In the genomic region with DNA sequence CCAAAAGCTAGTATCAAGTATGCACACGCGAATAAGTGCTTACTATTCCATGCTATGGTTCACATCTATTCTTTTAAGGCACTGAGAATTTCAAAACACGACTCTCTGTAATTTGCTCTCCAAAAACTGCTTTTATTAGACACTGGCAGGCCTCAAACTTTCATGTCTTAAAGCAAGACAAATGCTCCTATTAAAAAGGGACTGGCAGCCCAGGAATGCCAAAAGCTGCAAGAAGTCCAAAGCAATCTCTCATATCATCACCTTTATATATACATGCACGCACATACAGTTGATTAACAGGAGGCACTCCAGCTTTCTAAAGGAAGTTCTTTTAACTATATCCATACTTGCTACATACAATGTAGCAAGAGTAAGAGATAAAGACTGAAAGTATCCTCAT, we compare ENCODE assay signal across 20 cellular contexts. TPM values are rescaled to one million over a fixed set of nuclear protein-coding genes. Genes with fewer than 3 reads are reported as not detected.
DNase-seq lines count a peak whose midpoint lies in the region; ATAC-seq and TF ChIP-seq lines count a peak whose summit lies in the region.
"Had no signal": no experiment of that assay in that cellular context is flagged by ENCODE, and none has a peak within 500 bp of the region (broad histone marks: within the 10 kb centered on the region; RNA-seq: fewer than 3 reads in every experiment).

No MANE protein-coding gene starts in this region.

- no peak overlapping the region for H3K4me3 ChIP-seq in gastroesophageal sphincter
- no peak overlapping the region for H3K4me3 ChIP-seq in gastrocnemius medialis
- no peak overlapping the region for H3K4me3 ChIP-seq in suprapubic skin
- H3K4me3 ChIP-seq in BE2C (ENCODE audit: low read depth, low read length) = no peak overlapping the region
- H3K4me3 ChIP-seq: BLaER1, PC-9 had no signal

- no peaks in the 10 kb centered on the region for H3K27me3 Mint-ChIP-seq in activated naive CD8-positive, alpha-beta T cell
- no peaks in the 10 kb centered on the region for H3K27me3 Mint-ChIP-seq in activated naive CD8-positive, alpha-beta T cell treated with anti-CD3 and anti-CD28 coated beads for 36 hours

- intact Hi-C loops in gastrocnemius medialis (cut with DNase I; ENCODE audit: low total_unique reads) = loop anchor here (2.0 to 5.0 kb wide), 2 partner anchors 31 to 41 kb away; no protein-coding TSS in a partner anchor

- WGBS in gastroesophageal sphincter (ENCODE audit: low coverage in 1 of 2), 2 donors = 34 to 48% methylated on average over 4 of the region's 4 CpGs
- WGBS in suprapubic skin = 53% methylated on average over 4 of the region's 4 CpGs

- H3K4me1 ChIP-seq in gastroesophageal sphincter (peaks cover 3 to 75% (median 30%) of the 10 kb centered on the region in 3 donors), gastrocnemius medialis (peaks cover 78 to 79% of the 10 kb centered on the region in 2 donors), suprapubic skin (peaks cover 30% of the 10 kb centered on the region), BE2C (peaks cover 10% of the 10 kb centered on the region)
- H3K4me1 ChIP-seq: BLaER1 had no signal

- no peaks in the 10 kb centered on the region for H3K9me3 Mint-ChIP-seq in activated naive CD8-positive, alpha-beta T cell (ENCODE audit: low read depth)
- no peaks in the 10 kb centered on the region for H3K9me3 Mint-ChIP-seq in activated naive CD8-positive, alpha-beta T cell treated with anti-CD3 and anti-CD28 coated beads for 36 hours

- H3K36me3 ChIP-seq in gastroesophageal sphincter (no peaks in the 10 kb centered on the region), gastrocnemius medialis (no peaks in the 10 kb centered on the region), suprapubic skin (no peaks in the 10 kb centered on the region), BE2C (no peaks in the 10 kb centered on the region)

- ATAC-seq in gastroesophageal sphincter (no peak), gastrocnemius medialis (no peak), HG02571 (IDR thresholded peaks at IDR 0.05; ENCODE audit: unreplicated experiment) (no peak)

- H3K27ac Mint-ChIP-seq in activated naive CD8-positive, alpha-beta T cell = peak overlapping the region; percentile 18
- H3K27ac Mint-ChIP-seq in activated naive CD8-positive, alpha-beta T cell treated with anti-CD3 and anti-CD28 coated beads for 36 hours = no peak overlapping the region

- H3K4me3 Mint-ChIP-seq in activated naive CD8-positive, alpha-beta T cell = no peak overlapping the region
- no peak overlapping the region for H3K4me3 Mint-ChIP-seq in activated naive CD8-positive, alpha-beta T cell treated with anti-CD3 and anti-CD28 coated beads for 36 hours

- no peaks in the 10 kb centered on the region for H3K27me3 ChIP-seq in gastroesophageal sphincter
- H3K27me3 ChIP-seq in gastrocnemius medialis = no peaks in the 10 kb centered on the region
- H3K27me3 ChIP-seq in suprapubic skin = no peaks in the 10 kb centered on the region
- H3K27me3 ChIP-seq in BE2C = no peaks in the 10 kb centered on the region
- H3K27me3 ChIP-seq: BLaER1 had no signal

- peaks cover 14% of the 10 kb centered on the region for H3K36me3 Mint-ChIP-seq in activated naive CD8-positive, alpha-beta T cell
- peaks cover 2% of the 10 kb centered on the region for H3K36me3 Mint-ChIP-seq in activated naive CD8-positive, alpha-beta T cell treated with anti-CD3 and anti-CD28 coated beads for 36 hours

- in situ Hi-C loops in gastrocnemius medialis (cut with MboI; ENCODE audit: low sequenced_read_pairs in 4 of 4) = no loop called here

- TF ChIP-seq POLR2A in gastroesophageal sphincter (IDR thresholded peaks at IDR 0.05) = no peak
- TF ChIP-seq POLR2A in gastrocnemius medialis (IDR thresholded peaks at IDR 0.05) = no peak
- TF ChIP-seq POLR2A in suprapubic skin (IDR thresholded peaks at IDR 0.05) = no peak

- H3K9me3 ChIP-seq in gastroesophageal sphincter = no peaks in the 10 kb centered on the region
- H3K9me3 ChIP-seq in gastrocnemius medialis = no peaks in the 10 kb centered on the region
- no peaks in the 10 kb centered on the region for H3K9me3 ChIP-seq in suprapubic skin
- H3K9me3 ChIP-seq in BE2C = no peaks in the 10 kb centered on the region
- H3K9me3 ChIP-seq: BLaER1 had no signal

- TF ChIP-seq EP300 in gastroesophageal sphincter (IDR thresholded peaks at IDR 0.05) (no peak), suprapubic skin (IDR thresholded peaks at IDR 0.05) (no peak)

- TF ChIP-seq CTCF in VCaP (conservative IDR thresholded peaks at IDR 0.05) (no peak), gastroesophageal sphincter (IDR thresholded peaks at IDR 0.05) (no peak), gastrocnemius medialis (IDR thresholded peaks at IDR 0.05 in 4 of 5, conservative IDR thresholded peaks at IDR 0.05 in 1 of 5) (no peak), suprapubic skin (IDR thresholded peaks at IDR 0.05) (no peak), BE2C (IDR thresholded peaks at IDR 0.05; ENCODE audit: low read depth, low read length) (no peak)

- DNase-seq in activated naive CD8-positive, alpha-beta T cell treated with anti-CD3 and anti-CD28 coated beads for 36 hours = no peak
- DNase-seq in gastrocnemius medialis (no peak), suprapubic skin (ENCODE audit: low spot score in 2 of 2) (no peak), BE2C (no peak)
- DNase-seq: 8988T, DMS79 treated with DMSO at 0.1 percent for 48 hours, H7, IMR-90, NCI-H1417 treated with DMSO at 0.1 percent for 48 hours, NCI-H2029, NCI-H345, NCI-H526, PC-9 had no signal

- H3K27ac ChIP-seq in VCaP (peak overlapping the region; percentile 38; the same call in 1 of the 2 replicates), gastroesophageal sphincter (peak overlapping the region in 3 of 4 donors; percentile 17 to 55 (median 31)), gastrocnemius medialis (peak overlapping the region; percentile 33 to 89 (median 77)), suprapubic skin (no peak overlapping the region)
- H3K27ac ChIP-seq: BLaER1, HL-60, PC-9, RWPE1 had no signal

- peaks cover 65% of the 10 kb centered on the region for H3K4me1 Mint-ChIP-seq in activated naive CD8-positive, alpha-beta T cell (ENCODE audit: low read depth)
- peaks cover 51% of the 10 kb centered on the region for H3K4me1 Mint-ChIP-seq in activated naive CD8-positive, alpha-beta T cell treated with anti-CD3 and anti-CD28 coated beads for 36 hours

RNA-seq across cellular contexts. Expression of a gene that starts 34.8 kb away (rescaled TPM):
- 10 to 100 TPM; 15.7 to 16.9 TPM for total RNA-seq in activated naive CD8-positive, alpha-beta T cell treated with anti-CD3 and anti-CD28 coated beads for 36 hours
- 10 to 100 TPM; 80.2 to 96.2 (median 85.0) TPM for total RNA-seq in gastroesophageal sphincter
- 100 to 1,000 TPM in 2 of 4 donors, 10 to 100 TPM in 2; 82.7 to 162 (median 103) TPM for total RNA-seq in gastrocnemius medialis
- 10 to 100 TPM; 49.5 to 90.9 (median 57.1) TPM for total RNA-seq in suprapubic skin
- 63.3 TPM for polyA plus RNA-seq in BE2C (2012; ENCODE audit: insufficient read depth, insufficient read length, low read depth)
